8 cellular contexts compared by ENCODE assay signal in genomic region chr12:54360717-54361456, GRCh38. TPM values are rescaled to one million over a fixed set of nuclear protein-coding genes. Genes with fewer than 3 reads are reported as not detected.
DNase-seq lines count a peak whose midpoint lies in the region; ATAC-seq, FAIRE-seq and TF ChIP-seq lines count a peak whose summit lies in the region.

No MANE protein-coding gene starts in this region.

- 66 to 71% (median 66%) methylated on average over 16 of the region's 16 CpGs for whole genome bisulfite sequencing in ovary, 3 donors

- TF ChIP-seq POLR2A in ovary (IDR thresholded peaks at IDR 0.05): no peak

- peaks cover 26% of the 10 kb centered on the region for H3K4me1 Mint-ChIP-seq in activated T-helper 17 cell treated with anti-CD3 and anti-CD28 coated beads, Interleukin-2, amount 50 U/mL, for 72 hours

- DNase-seq in CD1c-positive myeloid dendritic cell (ENCODE audit: extremely low spot score): peak; percentile 66
- peak; percentile 67 for DNase-seq in HTR-8/SVneo (ENCODE audit: insufficient read length, low spot score)
- DNase-seq in NOMO-1 treated with DMSO at 0.1 percent for 48 hours (lab: John Stamatoyannopoulos, UW; ENCODE audit: unreplicated experiment): peak; percentile 25
- peak; percentile 71 to 86 for DNase-seq in foreskin fibroblast
- peak; percentile 79 to 90 (median 88) for DNase-seq in ovary

- H3K4me3 ChIP-seq in foreskin fibroblast (ENCODE audit: low read depth in 1 of 2, low read length in 2 of 2) (no peak overlapping the region), ovary (no peak overlapping the region)

- peak; percentile 80 for TF ChIP-seq CTCF in foreskin fibroblast (IDR thresholded peaks at IDR 0.05; ENCODE audit: low read depth, low read length)
- peak; percentile 78 to 86 (median 80) for TF ChIP-seq CTCF in ovary (IDR thresholded peaks at IDR 0.05)

- H3K9me3 ChIP-seq in ovary: no peaks in the 10 kb centered on the region

- H3K36me3 ChIP-seq in ovary: no peaks in the 10 kb centered on the region

- ATAC-seq in activated T-helper 17 cell treated with anti-CD3 and anti-CD28 coated beads, Interleukin-2, amount 50 U/mL, for 72 hours (replicated peaks): no peak
- no peak for ATAC-seq in GM19467 (IDR thresholded peaks at IDR 0.05; ENCODE audit: unreplicated experiment)
- ATAC-seq in HG03521 (IDR thresholded peaks at IDR 0.05; ENCODE audit: unreplicated experiment): no peak

- H3K9me3 Mint-ChIP-seq in activated T-helper 17 cell treated with anti-CD3 and anti-CD28 coated beads, Interleukin-2, amount 50 U/mL, for 72 hours: no peaks in the 10 kb centered on the region

- peak overlapping the region; percentile 53 for H3K27ac Mint-ChIP-seq in activated T-helper 17 cell treated with anti-CD3 and anti-CD28 coated beads, Interleukin-2, amount 50 U/mL, for 72 hours

- no peaks in the 10 kb centered on the region for H3K27me3 Mint-ChIP-seq in activated T-helper 17 cell treated with anti-CD3 and anti-CD28 coated beads, Interleukin-2, amount 50 U/mL, for 72 hours

- H3K4me1 ChIP-seq in ovary (ENCODE audit: insufficient read depth): no peaks in the 10 kb centered on the region

- no peaks in the 10 kb centered on the region for H3K27me3 ChIP-seq in ovary

- FAIRE-seq in HTR-8/SVneo (lab: Jason Lieb, UNC): peak; percentile 33

- no peaks in the 10 kb centered on the region for H3K36me3 Mint-ChIP-seq in activated T-helper 17 cell treated with anti-CD3 and anti-CD28 coated beads, Interleukin-2, amount 50 U/mL, for 72 hours (ENCODE audit: low read depth)

- H3K27ac ChIP-seq in ovary: peak overlapping the region in 1 of 2 donors; percentile 88

- intact Hi-C loops in ovary (cut with DNase I): loop anchor here (5.0 to 10.0 kb wide), 3 partner anchors 144 to 376 kb away; partner anchors contain the start of genes HOXC8 (in 2 of the 4), HOXC9 (in 2 of the 4) and HOXC10 (in 1 of the 4)

- TF ChIP-seq EP300 in ovary (IDR thresholded peaks at IDR 0.05): no peak

- no peak overlapping the region for H3K4me3 Mint-ChIP-seq in activated T-helper 17 cell treated with anti-CD3 and anti-CD28 coated beads, Interleukin-2, amount 50 U/mL, for 72 hours

RNA-seq across cellular contexts. Expression of gene GPR84, which starts 3.4 kb away (rescaled TPM):
- total RNA-seq in activated T-helper 17 cell treated with anti-CD3 and anti-CD28 coated beads, Interleukin-2, amount 50 U/mL, for 72 hours: 1 to 10 TPM in 1 of 2 donors, under 1 TPM in 1; 0.24 to 2.2 TPM
- 1 to 10 TPM in 2 of 7 donors, under 1 TPM in 5; 0.12 to 3.1 (median 0.43) TPM for total RNA-seq in ovary
- polyA plus RNA-seq in ovary: under 1 TPM; 0.22 to 0.42 TPM

RNA-seq across cellular contexts. Expression of gene ZNF385A, which starts 23.6 kb away (rescaled TPM):
- 1 to 10 TPM in 1 of 2 donors, under 1 TPM in 1; 0.48 to 2.6 TPM for total RNA-seq in activated T-helper 17 cell treated with anti-CD3 and anti-CD28 coated beads, Interleukin-2, amount 50 U/mL, for 72 hours
- 10 to 100 TPM in 1 of 7 donors, 1 to 10 TPM in 6; 4.3 to 30.5 (median 6.5) TPM for total RNA-seq in ovary
- polyA plus RNA-seq in ovary: 1 to 10 TPM; 3.6 to 4.5 TPM

RNA-seq across cellular contexts. Expression of gene COPZ1, which starts 36.0 kb away (rescaled TPM):
- total RNA-seq in activated T-helper 17 cell treated with anti-CD3 and anti-CD28 coated beads, Interleukin-2, amount 50 U/mL, for 72 hours: 10 to 100 TPM; 75.4 to 86.8 TPM
- 100 to 1,000 TPM in 4 of 7 donors, 10 to 100 TPM in 3; 41.7 to 117 (median 108) TPM for total RNA-seq in ovary
- 100 to 1,000 TPM in 1 of 2 donors, 10 to 100 TPM in 1; 79.4 to 219 TPM for polyA plus RNA-seq in ovary

RNA-seq across cellular contexts. Expression of gene ITGA5, which starts 58.2 kb away (rescaled TPM):
- total RNA-seq in activated T-helper 17 cell treated with anti-CD3 and anti-CD28 coated beads, Interleukin-2, amount 50 U/mL, for 72 hours: 100 to 1,000 TPM in 1 of 2 donors, 10 to 100 TPM in 1; 29.9 to 211 TPM
- total RNA-seq in ovary: 10 to 100 TPM; 32.6 to 82.5 (median 41.5) TPM
- 10 to 100 TPM; 37.4 to 100.0 TPM for polyA plus RNA-seq in ovary

Comparison
In these comparisons a context has a peak if more than half of its experiments do, and no peak if none do; other contexts are left out.
1. DNase-seq: peak in every context shown above with its lines; median percentile 88 in ovary; 78 in foreskin fibroblast; 67 in HTR-8/SVneo; 66 in CD1c-positive myeloid dendritic cell; 25 in NOMO-1 treated with DMSO at 0.1 percent for 48 hours.